ENCODE assay signal across 9 cellular contexts in genomic region chr10:48456361-48456804, GRCh38.
A peak's percentile ranks its signal among the peaks of the same experiment; 100 is the strongest.
DNase-seq lines count a peak whose midpoint lies in the region; ATAC-seq and TF ChIP-seq lines count a peak whose summit lies in the region.
"Had no signal": no experiment of that assay in that cellular context is flagged by ENCODE, and none has a peak within 500 bp of the region (broad histone marks: within the 10 kb centered on the region; RNA-seq: fewer than 3 reads in every experiment).

No MANE protein-coding gene starts in this region.

- TF ChIP-seq CTCF in MM.1S (IDR thresholded peaks at IDR 0.05; ENCODE audit: low read length) = no peak

- no peaks in the 10 kb centered on the region for H3K9me2 ChIP-seq in MM.1S (replicated peaks; ENCODE audit: insufficient read depth, low read length)

- no peaks in the 10 kb centered on the region for H3K9me3 ChIP-seq in MM.1S (replicated peaks; ENCODE audit: insufficient read depth, low read length)

- POLR2A ChIA-PET in activated CD4-positive, alpha-beta memory T cell treated with anti-CD3 and anti-CD28 coated beads, Interleukin-2, amount 10 ng/mL, durations not matched to agents 7 days and 5 days (lab: Charles Lee) = no interaction called here
- POLR2A ChIA-PET in activated CD4-positive, alpha-beta memory T cell treated with anti-CD3 and anti-CD28 coated beads for 36 hours (lab: Charles Lee) = no interaction called here

- H3K27me3 ChIP-seq in MM.1S (replicated peaks; ENCODE audit: insufficient read depth, low read length) = no peaks in the 10 kb centered on the region

- H3K4me3 Mint-ChIP-seq in activated CD4-positive, alpha-beta memory T cell treated with anti-CD3 and anti-CD28 coated beads, Interleukin-2, amount 10 ng/mL, durations not matched to agents 7 days and 5 days = no peak overlapping the region
- H3K4me3 Mint-ChIP-seq in activated CD4-positive, alpha-beta memory T cell treated with anti-CD3 and anti-CD28 coated beads for 36 hours = no peak overlapping the region

- CTCF ChIA-PET in activated CD4-positive, alpha-beta memory T cell treated with anti-CD3 and anti-CD28 coated beads, Interleukin-2, amount 10 ng/mL, durations not matched to agents 7 days and 5 days (lab: Charles Lee) = no interaction called here
- CTCF ChIA-PET in activated CD4-positive, alpha-beta memory T cell treated with anti-CD3 and anti-CD28 coated beads for 36 hours (lab: Charles Lee) = no interaction called here

- H2AFZ ChIP-seq in MM.1S (ENCODE audit: low read length) = no peak overlapping the region

- H3K27ac ChIP-seq in substantia nigra (ENCODE audit: low read depth, low read length, poor library complexity, severe bottlenecking) (no peak overlapping the region), MM.1S (ENCODE audit: low read length) (no peak overlapping the region)

- DNase-seq in activated CD4-positive, alpha-beta memory T cell treated with anti-CD3 and anti-CD28 coated beads, Interleukin-2, amount 10 ng/mL, durations not matched to agents 7 days and 5 days = peak; percentile 13
- DNase-seq in activated CD4-positive, alpha-beta memory T cell treated with anti-CD3 and anti-CD28 coated beads for 36 hours = no peak
- peak; percentile 86 for DNase-seq in UCSD-AML1 (lab: John Stamatoyannopoulos, UW; ENCODE audit: unreplicated experiment)
- peak; percentile 67 for DNase-seq in iPS-NIHi11 (ENCODE audit: low spot score)
- DNase-seq in substantia nigra (lab: John Stamatoyannopoulos, UW) = peak in 36 of 49 donors; percentile 22 to 72 (median 50)
- no peak for DNase-seq in MM.1S
- DNase-seq: NCI-H2081 treated with DMSO at 0.1 percent for 48 hours had no signal

- no peaks in the 10 kb centered on the region for H3K9me3 Mint-ChIP-seq in activated CD4-positive, alpha-beta memory T cell treated with anti-CD3 and anti-CD28 coated beads, Interleukin-2, amount 10 ng/mL, durations not matched to agents 7 days and 5 days
- H3K9me3 Mint-ChIP-seq in activated CD4-positive, alpha-beta memory T cell treated with anti-CD3 and anti-CD28 coated beads for 36 hours = no peaks in the 10 kb centered on the region

- no peaks in the 10 kb centered on the region for H4K20me1 ChIP-seq in MM.1S (ENCODE audit: insufficient read depth, low read length)

- no peaks in the 10 kb centered on the region for H3K4me1 Mint-ChIP-seq in activated CD4-positive, alpha-beta memory T cell treated with anti-CD3 and anti-CD28 coated beads, Interleukin-2, amount 10 ng/mL, durations not matched to agents 7 days and 5 days
- H3K4me1 Mint-ChIP-seq in activated CD4-positive, alpha-beta memory T cell treated with anti-CD3 and anti-CD28 coated beads for 36 hours (ENCODE audit: low read depth) = no peaks in the 10 kb centered on the region

- intact Hi-C loops in activated CD4-positive, alpha-beta memory T cell treated with anti-CD3 and anti-CD28 coated beads for 36 hours (cut with micrococcal nuclease) = no loop called here

- ATAC-seq in GM18867 (IDR thresholded peaks at IDR 0.05; ENCODE audit: unreplicated experiment) (no peak), GM19397 (IDR thresholded peaks at IDR 0.05; ENCODE audit: unreplicated experiment) (no peak)

- H3K4me3 ChIP-seq in MM.1S (ENCODE audit: low read length) = no peak overlapping the region

- no peaks in the 10 kb centered on the region for H3K79me2 ChIP-seq in MM.1S (ENCODE audit: low read length)

- H3K4me1 ChIP-seq in MM.1S (ENCODE audit: low read length) = no peaks in the 10 kb centered on the region

- no peak overlapping the region for H3K27ac Mint-ChIP-seq in activated CD4-positive, alpha-beta memory T cell treated with anti-CD3 and anti-CD28 coated beads, Interleukin-2, amount 10 ng/mL, durations not matched to agents 7 days and 5 days
- H3K27ac Mint-ChIP-seq in activated CD4-positive, alpha-beta memory T cell treated with anti-CD3 and anti-CD28 coated beads for 36 hours = no peak overlapping the region

- H3K27me3 Mint-ChIP-seq in activated CD4-positive, alpha-beta memory T cell treated with anti-CD3 and anti-CD28 coated beads, Interleukin-2, amount 10 ng/mL, durations not matched to agents 7 days and 5 days = no peaks in the 10 kb centered on the region
- H3K27me3 Mint-ChIP-seq in activated CD4-positive, alpha-beta memory T cell treated with anti-CD3 and anti-CD28 coated beads for 36 hours = no peaks in the 10 kb centered on the region

- no peak overlapping the region for H3K9ac ChIP-seq in MM.1S (ENCODE audit: low read length)

- no peak overlapping the region for H3K4me2 ChIP-seq in MM.1S (ENCODE audit: low read depth, low read length)

- H3K36me3 Mint-ChIP-seq in activated CD4-positive, alpha-beta memory T cell treated with anti-CD3 and anti-CD28 coated beads, Interleukin-2, amount 10 ng/mL, durations not matched to agents 7 days and 5 days (ENCODE audit: low read depth) = no peaks in the 10 kb centered on the region
- H3K36me3 Mint-ChIP-seq in activated CD4-positive, alpha-beta memory T cell treated with anti-CD3 and anti-CD28 coated beads for 36 hours = no peaks in the 10 kb centered on the region

- H3K36me3 ChIP-seq in MM.1S (replicated peaks; ENCODE audit: insufficient read depth, low read length) = no peaks in the 10 kb centered on the region

- no peaks in the 10 kb centered on the region for H3F3A ChIP-seq in MM.1S (ENCODE audit: insufficient read depth, low read length)

Comparison
In these comparisons a context has a peak if more than half of its experiments do, and no peak if none do; other contexts are left out.
1. DNase-seq: peak in activated CD4-positive, alpha-beta memory T cell treated with anti-CD3 and anti-CD28 coated beads, Interleukin-2, amount 10 ng/mL, durations not matched to agents 7 days and 5 days (single experiment), UCSD-AML1 (single experiment), iPS-NIHi11 (single experiment) and substantia nigra (36 of 49); none in activated CD4-positive, alpha-beta memory T cell treated with anti-CD3 and anti-CD28 coated beads for 36 hours (single experiment) and MM.1S (single experiment).